ENCODE assay signal across 8 cellular contexts in genomic region chr12:121209629-121210572, GRCh38. TPM values are rescaled to one million over a fixed set of nuclear protein-coding genes. Genes with fewer than 3 reads are reported as not detected.
DNase-seq lines count a peak whose midpoint lies in the region; ATAC-seq and TF ChIP-seq lines count a peak whose summit lies in the region.

Gene P2RX4 (plus strand): TSS chr12:121210129. CDS start chr12:121210165, 36 bp downstream.

- POLR2A ChIA-PET in OCI-LY7 (lab: Charles Lee), result interaction anchor here (0.6 to 0.7 kb wide), 2 partner anchors 25 to 822 kb away, joined by 3 read pairs; no protein-coding TSS in a partner anchor

- TF ChIP-seq CTCF in OCI-LY7 (conservative IDR thresholded peaks at IDR 0.05; ENCODE audit: low read length), result peak; percentile 72

- intact Hi-C loops in OCI-LY7 (cut with micrococcal nuclease; ENCODE audit: unreplicated experiment), result loop anchor here (5.0 kb wide), 1 partner anchor 98 kb away; no protein-coding TSS in a partner anchor

- H3K4me3 ChIP-seq in HUES48 (ENCODE audit: low read depth, low read length) (peak within 1 kb of the TSS; percentile 74), OCI-LY7 (ENCODE audit: low read depth, low read length, poor library complexity, severe bottlenecking) (peak within 1 kb of the TSS; percentile 79), muscle layer of colon (ENCODE audit: low read depth in 1 of 2, low read length in 2 of 2) (peak within 1 kb of the TSS; percentile 81 to 87)

- H3K27me3 ChIP-seq in HUES48 (ENCODE audit: control insufficient read depth, insufficient read depth, low read length) (no peaks in the 10 kb centered on the region), muscle layer of colon (ENCODE audit: control insufficient read depth in 1 of 2, insufficient read depth in 2 of 2, low read length in 2 of 2) (no peaks in the 10 kb centered on the region)

- TF ChIP-seq POLR2A in erythroblast (IDR thresholded peaks at IDR 0.05; ENCODE audit: low read length), result peak; percentile 86

- H3K9ac ChIP-seq in HUES48 (ENCODE audit: low read depth, low read length) (peak within 1 kb of the TSS; percentile 75), muscle layer of colon (ENCODE audit: low read length) (peak within 1 kb of the TSS; percentile 49)

- ATAC-seq in GM21381 (IDR thresholded peaks at IDR 0.05; ENCODE audit: unreplicated experiment), result peak; percentile 82

- H3K27ac ChIP-seq in HUES48 (ENCODE audit: low read depth, low read length) (peak within 1 kb of the TSS; percentile 89), OCI-LY7 (ENCODE audit: low read depth, low read length, poor library complexity, severe bottlenecking) (peak within 1 kb of the TSS; percentile 45), muscle layer of colon (ENCODE audit: low read depth, low read length) (peak within 1 kb of the TSS; percentile 91)

- H3K4me2 ChIP-seq in OCI-LY7 (ENCODE audit: low read length), result peak within 1 kb of the TSS; percentile 71

- CTCF ChIA-PET in OCI-LY7 (lab: Charles Lee; ENCODE audit: unreplicated experiment), result no interaction called here

- H3K4me1 ChIP-seq in HUES48 (ENCODE audit: control insufficient read depth, insufficient read depth, low read length), result no peaks in the 10 kb centered on the region
- H3K4me1 ChIP-seq in OCI-LY7 (ENCODE audit: insufficient read depth, low read length, poor library complexity, severe bottlenecking), result peaks cover 10% of the 10 kb centered on the region
- peaks cover 5% of the 10 kb centered on the region for H3K4me1 ChIP-seq in muscle layer of colon (ENCODE audit: insufficient read depth, low read length)

- DNase-seq in D341Med (ENCODE audit: low spot score), result peak; percentile 95
- peak; percentile 90 for DNase-seq in OCI-LY7 (ENCODE audit: low spot score)
- peak; percentile 73 for DNase-seq in activated T-cell treated with anti-CD3 and anti-CD28 coated beads for 4 hours
- DNase-seq in erythroblast (lab: John Stamatoyannopoulos, UW), result peak; percentile 89 to 91
- DNase-seq in stimulated activated CD8-positive, alpha-beta memory T cell treated with anti-CD3 and anti-CD28 coated beads, Interleukin-7, amount 100 ng/mL, for 4 hours (ENCODE audit: low read depth in 2 of 2), result peak; percentile 61 to 86

- H3K9me3 ChIP-seq in HUES48 (ENCODE audit: control insufficient read depth, insufficient read depth, low read length) (no peaks in the 10 kb centered on the region), OCI-LY7 (ENCODE audit: low read length) (no peaks in the 10 kb centered on the region), muscle layer of colon (ENCODE audit: low read length) (no peaks in the 10 kb centered on the region)

- no TSS peak for BruUV-seq in OCI-LY7 (replicated peaks; lab: Mats Ljungman, UMichigan)

- H3K79me2 ChIP-seq in OCI-LY7 (ENCODE audit: insufficient read depth, low read depth, low read length), result no peaks in the 10 kb centered on the region

- peak within 1 kb of the TSS; percentile 93 for H2AFZ ChIP-seq in OCI-LY7 (ENCODE audit: low read length)

- no peaks in the 10 kb centered on the region for H3K9me2 ChIP-seq in OCI-LY7 (ENCODE audit: insufficient read depth, low read length)

- H3K36me3 ChIP-seq in HUES48 (ENCODE audit: control insufficient read depth, insufficient read depth, low read length) (no peaks in the 10 kb centered on the region), OCI-LY7 (ENCODE audit: insufficient read depth, low read length) (no peaks in the 10 kb centered on the region), muscle layer of colon (ENCODE audit: insufficient read depth, low read length) (no peaks in the 10 kb centered on the region)

- no peaks in the 10 kb centered on the region for H4K20me1 ChIP-seq in OCI-LY7 (ENCODE audit: insufficient read depth, low read length)

RNA-seq across cellular contexts. Expression of gene P2RX4, which starts in this region (rescaled TPM):
- total RNA-seq in OCI-LY7 (2014; rRNA removed; shearing (Covaris generic)), result 10.8 and 11.3 TPM in 2 replicates
- 17.5 and 17.7 TPM in 2 replicates for total RNA-seq in OCI-LY7 (2022)

Comparison
In these comparisons a context has a peak if more than half of its experiments do, and no peak if none do; other contexts are left out.
1. Peak in every context shown above with its lines: DNase-seq, ATAC-seq, H3K4me3 ChIP-seq and H3K27ac ChIP-seq.